9 cellular contexts compared by ENCODE assay signal in genomic region chr13:73000027-73000674, GRCh38. TPM values are rescaled to one million over a fixed set of nuclear protein-coding genes. Genes with fewer than 3 reads are reported as not detected.
A peak's percentile ranks its signal among the peaks of the same experiment; 100 is the strongest.
DNase-seq lines count a peak whose midpoint lies in the region; ATAC-seq and TF ChIP-seq lines count a peak whose summit lies in the region.
"Had no signal": no experiment of that assay in that cellular context is flagged by ENCODE, and none has a peak within 500 bp of the region (broad histone marks: within the 10 kb centered on the region; RNA-seq: fewer than 3 reads in every experiment).

No MANE protein-coding gene starts in this region.

- POLR2A ChIA-PET in activated CD4-positive, alpha-beta T cell treated with anti-CD3 and anti-CD28 coated beads for 36 hours (lab: Charles Lee) = no interaction called here
- POLR2A ChIA-PET in RWPE1 (lab: Yijun Ruan, JAX; ENCODE audit: low non-redundant PET) = no interaction called here

- H3K4me3 ChIP-seq in fibroblast of pulmonary artery (replicated peaks; ENCODE audit: low read depth, low read length) = no peak overlapping the region

- no peak for TF ChIP-seq CTCF in fibroblast of pulmonary artery (IDR thresholded peaks at IDR 0.05; ENCODE audit: low read length, missing control alignments)
- TF ChIP-seq CTCF in RWPE1 (conservative IDR thresholded peaks at IDR 0.05; ENCODE audit: low read depth) = no peak

- H3K36me3 Mint-ChIP-seq in activated CD4-positive, alpha-beta T cell treated with anti-CD3 and anti-CD28 coated beads for 36 hours (ENCODE audit: low read depth) = peaks cover 18% of the 10 kb centered on the region

- H3K27me3 Mint-ChIP-seq in activated CD4-positive, alpha-beta T cell treated with anti-CD3 and anti-CD28 coated beads for 36 hours = no peaks in the 10 kb centered on the region

- intact Hi-C loops in activated CD4-positive, alpha-beta T cell treated with anti-CD3 and anti-CD28 coated beads for 36 hours (cut with DNase I, micrococcal nuclease) = no loop called here

- ATAC-seq in activated CD4-positive, alpha-beta T cell treated with anti-CD3 and anti-CD28 coated beads for 36 hours = peak; percentile 84
- ATAC-seq in HG02798 (IDR thresholded peaks at IDR 0.05; ENCODE audit: poor library complexity, unreplicated experiment) = peak; percentile 81

- H3K4me3 Mint-ChIP-seq in activated CD4-positive, alpha-beta T cell treated with anti-CD3 and anti-CD28 coated beads for 36 hours = no peak overlapping the region

- peaks cover 9% of the 10 kb centered on the region for H3K4me1 Mint-ChIP-seq in activated CD4-positive, alpha-beta T cell treated with anti-CD3 and anti-CD28 coated beads for 36 hours

- CTCF ChIA-PET in activated CD4-positive, alpha-beta T cell treated with anti-CD3 and anti-CD28 coated beads for 36 hours (lab: Charles Lee) = no interaction called here
- CTCF ChIA-PET in RWPE1 (lab: Yijun Ruan, JAX) = no interaction called here

- H3K9me3 Mint-ChIP-seq in activated CD4-positive, alpha-beta T cell treated with anti-CD3 and anti-CD28 coated beads for 36 hours (ENCODE audit: low read depth) = no peaks in the 10 kb centered on the region

- no peak overlapping the region for H3K27ac ChIP-seq in RWPE1
- H3K27ac ChIP-seq: VCaP had no signal

- DNase-seq in activated CD4-positive, alpha-beta T cell treated with anti-CD3 and anti-CD28 coated beads for 36 hours = peak; percentile 30
- no peak for DNase-seq in activated CD4-positive, alpha-beta T cell treated with anti-CD3 and anti-CD28 coated beads, Interleukin-2, amount 50 U/mL, for 4 hours
- peak; percentile 47 for DNase-seq in NOMO-1 treated with dmso at 0.1 percent for 144 hours (lab: John Stamatoyannopoulos, UW; ENCODE audit: unreplicated experiment)
- DNase-seq in fibroblast of pulmonary artery (ENCODE audit: low read depth) = peak; percentile 54
- no peak for DNase-seq in RWPE1 (ENCODE audit: low spot score)
- DNase-seq in activated T-cell treated with anti-CD3 and anti-CD28 coated beads for 4 hours = no peak
- no peak for DNase-seq in DMS79 treated with DMSO at 0.1 percent for 48 hours (lab: John Stamatoyannopoulos, UW)

- peak overlapping the region; percentile 4 for H3K27ac Mint-ChIP-seq in activated CD4-positive, alpha-beta T cell treated with anti-CD3 and anti-CD28 coated beads for 36 hours

RNA-seq across cellular contexts. Expression of gene KLF5, which starts 58.7 kb away (rescaled TPM):
- 1 to 10 TPM; 2.3 to 4.6 TPM for total RNA-seq in activated CD4-positive, alpha-beta T cell treated with anti-CD3 and anti-CD28 coated beads for 36 hours

Comparison
In these comparisons a context has a peak if more than half of its experiments do, and no peak if none do; other contexts are left out.
1. DNase-seq: peak in activated CD4-positive, alpha-beta T cell treated with anti-CD3 and anti-CD28 coated beads for 36 hours (single experiment), NOMO-1 treated with dmso at 0.1 percent for 144 hours (single experiment) and fibroblast of pulmonary artery (single experiment); none in activated CD4-positive, alpha-beta T cell treated with anti-CD3 and anti-CD28 coated beads, Interleukin-2, amount 50 U/mL, for 4 hours (0 of 2), RWPE1 (single experiment), activated T-cell treated with anti-CD3 and anti-CD28 coated beads for 4 hours (single experiment) and DMS79 treated with DMSO at 0.1 percent for 48 hours (single experiment).